Comparison of ENCODE assay signal across 26 cellular contexts in genomic region chr20:50403565-50404418, GRCh38.
DNase-seq lines count a peak whose midpoint lies in the region; ATAC-seq, FAIRE-seq and TF ChIP-seq lines count a peak whose summit lies in the region.
"Had no signal": no experiment of that assay in that cellular context is flagged by ENCODE, and none has a peak within 500 bp of the region (broad histone marks: within the 10 kb centered on the region; RNA-seq: fewer than 3 reads in every experiment).

No MANE protein-coding gene starts in this region.

- no TSS peak for BruUV-seq in Calu3 (replicated peaks; lab: Mats Ljungman, UMichigan)

- no peak for TF ChIP-seq CTCF in left ventricle myocardium inferior (IDR thresholded peaks at IDR 0.05; ENCODE audit: borderline replicate concordance)
- no peak for TF ChIP-seq CTCF in coronary artery (IDR thresholded peaks at IDR 0.05)
- TF ChIP-seq CTCF in progenitor cell of endocrine pancreas (IDR thresholded peaks at IDR 0.05; ENCODE audit: unreplicated experiment), result no peak
- no peak for TF ChIP-seq CTCF in upper lobe of right lung (IDR thresholded peaks at IDR 0.05)
- no peak for TF ChIP-seq CTCF in Calu3 (IDR thresholded peaks at IDR 0.05; ENCODE audit: unreplicated experiment)
- TF ChIP-seq CTCF in D721Med (IDR thresholded peaks at IDR 0.05; ENCODE audit: insufficient read depth, missing control alignments), result no peak

- H3K4me3 ChIP-seq in left ventricle myocardium inferior (no peak overlapping the region), coronary artery (no peak overlapping the region), upper lobe of right lung (no peak overlapping the region)
- H3K4me3 ChIP-seq: BLaER1 treated with 17β-estradiol and CSF1 and Interleukin-3, amounts not matched to agents 10 nM and 100 nM; SJSA1; vagina had no signal

- peak overlapping the region; percentile 50 for H3K27ac ChIP-seq in left ventricle myocardium inferior (replicated peaks)
- H3K27ac ChIP-seq in coronary artery, result peak overlapping the region; percentile 72 to 98
- H3K27ac ChIP-seq in upper lobe of right lung, result peak overlapping the region; percentile 58
- H3K27ac ChIP-seq: BLaER1 treated with 17β-estradiol and CSF1 and Interleukin-3, amounts not matched to agents 10 nM and 100 nM; SJSA1; vagina; WERI-Rb-1 had no signal

- CTCF ChIA-PET in Calu3 (lab: Charles Lee), result no interaction called here

- H3K27ac Mint-ChIP-seq in progenitor cell of endocrine pancreas, result peak overlapping the region; percentile 12
- no peak overlapping the region for H3K27ac Mint-ChIP-seq in Calu3 (ENCODE audit: unreplicated experiment)
- H3K27ac Mint-ChIP-seq: HFFc6; T-helper 1 cell treated with Interleukin-12 subunit alpha and Interleukin-12 subunit beta and Interleukin-4 antibody, amounts not matched to agents 30 μg/mL and 1 μg/mL, for 36 hours had no signal

- H3K36me3 ChIP-seq in left ventricle myocardium inferior (no peaks in the 10 kb centered on the region), upper lobe of right lung (no peaks in the 10 kb centered on the region)
- H3K36me3 ChIP-seq: BLaER1 treated with 17β-estradiol and CSF1 and Interleukin-3, amounts not matched to agents 10 nM and 100 nM; SJSA1; vagina; WERI-Rb-1 had no signal

- H3K27me3 ChIP-seq in left ventricle myocardium inferior (ENCODE audit: low read depth) (no peaks in the 10 kb centered on the region), upper lobe of right lung (no peaks in the 10 kb centered on the region)
- H3K27me3 ChIP-seq: BLaER1 treated with 17β-estradiol and CSF1 and Interleukin-3, amounts not matched to agents 10 nM and 100 nM; SJSA1; vagina had no signal

- H3K9me3 Mint-ChIP-seq in progenitor cell of endocrine pancreas (ENCODE audit: low read depth) (no peaks in the 10 kb centered on the region), Calu3 (ENCODE audit: low read depth, unreplicated experiment) (no peaks in the 10 kb centered on the region)
- H3K9me3 Mint-ChIP-seq: HFFc6; naive thymus-derived CD8-positive, alpha-beta T cell; T-helper 1 cell treated with Interleukin-12 subunit alpha and Interleukin-12 subunit beta and Interleukin-4 antibody, amounts not matched to agents 30 μg/mL and 1 μg/mL, for 36 hours had no signal

- DNase-seq in left ventricle myocardium inferior (no peak), Right ventricle myocardium inferior (ENCODE audit: missing footprints) (no peak), coronary artery (ENCODE audit: low spot score) (no peak), progenitor cell of endocrine pancreas (ENCODE audit: low spot score, unreplicated experiment) (no peak), upper lobe of right lung (no peak), Calu3 (no peak), AG08395 (ENCODE audit: low spot score) (no peak), D721Med (ENCODE audit: insufficient read length, low spot score) (no peak)
- DNase-seq: activated CD4-positive, alpha-beta T cell treated with anti-CD3 and anti-CD28 coated beads, Interleukin-2, amount 50 U/mL, for 4 hours; DMS 273 treated with DMSO at 0.1 percent for 48 hours; HFFc6; mesendoderm; MM.1S; naive thymus-derived CD8-positive, alpha-beta T cell; NCI-H146; NCI-H748 treated with DMSO at 0.1 percent for 48 hours; small intestine; stimulated activated naive CD8-positive, alpha-beta T cell treated with anti-CD3 and anti-CD28 coated beads, Interleukin-15, Interleukin-2, amounts not matched to agents 100 U/mL and 50 U/mL, for 24 hours; WERI-Rb-1 had no signal

- H3K4me1 Mint-ChIP-seq in progenitor cell of endocrine pancreas (ENCODE audit: low read depth), result peaks cover 14% of the 10 kb centered on the region
- H3K4me1 Mint-ChIP-seq in Calu3 (ENCODE audit: low read depth, unreplicated experiment), result peaks cover 33% of the 10 kb centered on the region
- H3K4me1 Mint-ChIP-seq: naive thymus-derived CD8-positive, alpha-beta T cell had no signal

- ATAC-seq in Right ventricle myocardium inferior (no peak), upper lobe of right lung (no peak)
- ATAC-seq: naive thymus-derived CD8-positive, alpha-beta T cell; stimulated activated naive CD8-positive, alpha-beta T cell treated with anti-CD3 and anti-CD28 coated beads, Interleukin-15, Interleukin-2, amounts not matched to agents 100 U/mL and 50 U/mL, for 24 hours had no signal

- H3K27me3 Mint-ChIP-seq in progenitor cell of endocrine pancreas (peaks cover 23% of the 10 kb centered on the region), Calu3 (ENCODE audit: unreplicated experiment) (peaks cover 33% of the 10 kb centered on the region)

- no peak overlapping the region for H3K4me3 Mint-ChIP-seq in progenitor cell of endocrine pancreas (ENCODE audit: low read depth)
- H3K4me3 Mint-ChIP-seq in Calu3 (ENCODE audit: low read depth, unreplicated experiment), result no peak overlapping the region
- H3K4me3 Mint-ChIP-seq: HFFc6; naive thymus-derived CD8-positive, alpha-beta T cell; T-helper 1 cell treated with Interleukin-12 subunit alpha and Interleukin-12 subunit beta and Interleukin-4 antibody, amounts not matched to agents 30 μg/mL and 1 μg/mL, for 36 hours had no signal

- no peaks in the 10 kb centered on the region for H3K36me3 Mint-ChIP-seq in progenitor cell of endocrine pancreas (ENCODE audit: insufficient read depth)
- H3K36me3 Mint-ChIP-seq in Calu3 (ENCODE audit: insufficient read depth, unreplicated experiment), result no peaks in the 10 kb centered on the region
- H3K36me3 Mint-ChIP-seq: naive thymus-derived CD8-positive, alpha-beta T cell had no signal

- no peak for FAIRE-seq in D721Med (lab: Jason Lieb, UNC)
- FAIRE-seq: A204.1, G401.6, keratinocyte, small intestine had no signal

- peaks cover 64% of the 10 kb centered on the region for H3K4me1 ChIP-seq in left ventricle myocardium inferior
- peaks cover 33% of the 10 kb centered on the region for H3K4me1 ChIP-seq in upper lobe of right lung
- H3K4me1 ChIP-seq: SJSA1 had no signal

- intact Hi-C loops in left ventricle myocardium inferior (cut with micrococcal nuclease) (no loop called here), Right ventricle myocardium inferior (cut with DNase I) (no loop called here), upper lobe of right lung (cut with DNase I) (no loop called here), Calu3 (cut with micrococcal nuclease; ENCODE audit: unreplicated experiment) (loop anchor here (5.0 kb wide), 1 partner anchor 59 kb away; no protein-coding TSS in a partner anchor)

- H3K9me3 ChIP-seq in left ventricle myocardium inferior (replicated peaks), result no peaks in the 10 kb centered on the region
- H3K9me3 ChIP-seq in upper lobe of right lung, result no peaks in the 10 kb centered on the region
- H3K9me3 ChIP-seq: BLaER1 treated with 17β-estradiol and CSF1 and Interleukin-3, amounts not matched to agents 10 nM and 100 nM; SJSA1; vagina had no signal
